In the genomic region with DNA sequence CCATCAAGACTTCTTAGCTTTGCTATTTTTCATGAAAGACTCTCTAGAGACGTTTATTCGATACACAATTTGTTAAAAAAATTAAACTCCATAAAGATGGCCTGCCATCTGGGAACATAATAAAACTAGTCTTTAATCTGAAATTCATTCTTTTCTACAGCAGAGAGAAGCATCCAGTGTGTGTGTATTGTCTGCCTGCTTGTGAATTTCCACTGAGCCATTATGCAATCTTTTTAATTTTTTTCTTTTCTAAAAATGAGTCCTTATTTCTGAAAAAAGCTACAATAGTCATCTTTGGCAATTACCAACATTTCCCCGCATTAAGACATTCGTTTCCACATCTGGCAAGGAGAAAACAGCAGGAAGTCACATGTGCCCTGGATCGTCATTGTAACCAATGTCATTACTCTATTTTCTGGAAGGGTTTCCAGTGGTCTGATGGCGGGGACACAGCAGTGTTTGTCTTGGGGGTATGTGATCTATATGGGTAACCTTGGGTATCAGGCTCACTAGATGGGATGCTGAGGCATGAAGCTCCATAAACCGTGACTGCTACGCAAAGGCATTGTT, we compare ENCODE assay signal across 36 cellular contexts.
"Had no signal": no experiment of that assay in that cellular context is flagged by ENCODE, and none has a peak within 500 bp of the region (broad histone marks: within the 10 kb centered on the region; RNA-seq: fewer than 3 reads in every experiment).

No MANE protein-coding gene starts in this region.

- H3K36me3 ChIP-seq: breast epithelium, MG63 had no signal

- ATAC-seq: activated CD8-positive, alpha-beta memory T cell treated with anti-CD3 and anti-CD28 coated beads, Interleukin-2, amount 10 ng/mL, durations not matched to agents 7 days and 5 days; body of pancreas; Panc1; SK-N-SH treated with all-trans-retinoic acid at 6 μM for 48 hours had no signal

- H3K4me1 ChIP-seq: body of pancreas, breast epithelium had no signal

- DNase-seq: activated B cell treated with CpG ODN at 0.5 μM for 24 hours; activated CD4-positive, alpha-beta memory T cell treated with anti-CD3 and anti-CD28 coated beads, Interleukin-2, amount 10 ng/mL, durations not matched to agents 7 days and 5 days; activated CD4-positive, alpha-beta T cell treated with anti-CD3 and anti-CD28 coated beads for 4 hours; activated CD4-positive, alpha-beta T cell treated with anti-CD3 and anti-CD28 coated beads, Interleukin-2, amount 50 U/mL, for 1 hour; activated CD4-positive, CD25-positive, alpha-beta regulatory T cell treated with anti-CD3 and anti-CD28 coated beads, Interleukin-2, amount 50 U/mL, for 72 hours; activated CD8-positive, alpha-beta memory T cell treated with anti-CD3 and anti-CD28 coated beads for 24 hours; activated CD8-positive, alpha-beta memory T cell treated with anti-CD3 and anti-CD28 coated beads, Interleukin-2, amount 10 ng/mL, durations not matched to agents 7 days and 5 days; activated CD8-positive, alpha-beta memory T cell treated with anti-CD3 and anti-CD28 coated beads, Interleukin-2, amount 50 U/mL, for 48 hours; activated effector memory CD4-positive, alpha-beta T cell treated with anti-CD3 and anti-CD28 coated beads, Interleukin-2, amount 50 U/mL, for 16 hours; activated naive CD4-positive, alpha-beta T cell; activated naive CD4-positive, alpha-beta T cell treated with anti-CD3 and anti-CD28 coated beads, Interleukin-2, amount 50 U/mL, for 16 hours; activated naive CD8-positive, alpha-beta T cell treated with anti-CD3 and anti-CD28 coated beads for 36 hours; activated T-cell treated with anti-CD3 and anti-CD28 coated beads, Interleukin-2, amount 50 U/mL, for 48 hours; amniotic stem cell; body of pancreas; Kasumi-1; KG1; MG63; NCI-H1048; NCI-H1105 treated with DMSO at 0.1 percent for 48 hours; NCI-H1436; NCI-H1694; NCI-H1930; NCI-H2081 treated with DMSO at 0.1 percent for 48 hours; NCI-H226; NCI-H446 treated with DMSO at 0.1 percent for 48 hours; NCI-H524; NCI-H69; SIG-M5; T-helper 1 cell; T-helper 2 cell; T-helper 9 cell had no signal

- H3K27ac ChIP-seq: body of pancreas, VCaP had no signal

- H3K27me3 ChIP-seq: body of pancreas, breast epithelium had no signal

- H3K4me3 ChIP-seq: body of pancreas, breast epithelium, MG63 had no signal

- H3K9me3 ChIP-seq: body of pancreas, breast epithelium had no signal
